ENCODE assay signal across 23 cellular contexts in genomic region chr20:46330072-46330763, GRCh38. TPM values are rescaled to one million over a fixed set of nuclear protein-coding genes. Genes with fewer than 3 reads are reported as not detected.
DNase-seq lines count a peak whose midpoint lies in the region; ATAC-seq, FAIRE-seq and TF ChIP-seq lines count a peak whose summit lies in the region.
"Had no signal": no experiment of that assay in that cellular context is flagged by ENCODE, and none has a peak within 500 bp of the region (broad histone marks: within the 10 kb centered on the region; RNA-seq: fewer than 3 reads in every experiment).

No MANE protein-coding gene starts in this region.

- FAIRE-seq in K562 (lab: Jason Lieb, UNC): no peak
- FAIRE-seq: TTC549 had no signal

- peaks cover 2% of the 10 kb centered on the region for H3K9me1 ChIP-seq in K562 (ENCODE audit: control insufficient read depth, insufficient read depth, low read length)

- H3K23ac ChIP-seq in mesendoderm (ENCODE audit: low read length): no peak overlapping the region

- H3K4me3 ChIP-seq in SK-N-SH (ENCODE audit: low read depth in 2 of 2, low read length in 1 of 2) (no peak overlapping the region), K562 (no peak overlapping the region), thyroid gland (replicated peaks in 1 of 3) (no peak overlapping the region), OCI-LY7 (ENCODE audit: low read depth, low read length, poor library complexity, severe bottlenecking) (no peak overlapping the region), mesendoderm (ENCODE audit: low read length) (no peak overlapping the region)
- H3K4me3 ChIP-seq: neural progenitor cell, Peyer's patch, upper lobe of left lung had no signal

- no peak overlapping the region for H4K5ac ChIP-seq in mesendoderm (ENCODE audit: low read length)

- TF ChIP-seq EP300 in SK-N-SH (IDR thresholded peaks at IDR 0.05; ENCODE audit: borderline replicate concordance in 1 of 2, low read depth in 1 of 2, low read length in 1 of 2) (peak in 1 of 2 experiments; percentile 36; a peak in 1 of 4 replicates), K562 (IDR thresholded peaks at IDR 0.05; ENCODE audit: low read length) (no peak)

- 0 out of 2 replicates have a peak, but pooled peaks cover 8% of the 10 kb centered on the region for H3K27me3 ChIP-seq in SK-N-SH (ENCODE audit: insufficient read depth)
- peaks cover 11 to 67% of the 10 kb centered on the region in 2 experiments for H3K27me3 ChIP-seq in K562 (ENCODE audit: control insufficient read depth in 2 of 2, insufficient read depth in 2 of 2, low read length in 2 of 2)
- H3K27me3 ChIP-seq in thyroid gland: no peaks in the 10 kb centered on the region
- H3K27me3 ChIP-seq in mesendoderm (ENCODE audit: insufficient read depth, low read length, poor library complexity): no peaks in the 10 kb centered on the region
- H3K27me3 ChIP-seq: neural progenitor cell, Peyer's patch had no signal

- POLR2A ChIA-PET in SK-N-SH (lab: Yijun Ruan, JAX): interaction anchor here (1.0 kb wide), 1 partner anchor 16 kb away, joined by 3 read pairs; no protein-coding TSS in a partner anchor
- POLR2A ChIA-PET in K562 (lab: Yijun Ruan, JAX): interaction anchor here (0.6 to 0.9 kb wide), 5 partner anchors 19 to 222 kb away, joined by 3 to 5 read pairs (median 4); no protein-coding TSS in a partner anchor
- POLR2A ChIA-PET in OCI-LY7 (lab: Charles Lee): no interaction called here

- H3K9me3 ChIP-seq in SK-N-SH (no peaks in the 10 kb centered on the region), K562 (replicated peaks; ENCODE audit: control insufficient read depth, insufficient read depth, low read depth, low read length) (no peaks in the 10 kb centered on the region), thyroid gland (no peaks in the 10 kb centered on the region), OCI-LY7 (ENCODE audit: low read length) (no peaks in the 10 kb centered on the region)
- H3K9me3 ChIP-seq: Peyer's patch, upper lobe of left lung had no signal

- no peak overlapping the region for H3K4ac ChIP-seq in mesendoderm (ENCODE audit: low read depth, low read length)

- H3F3A ChIP-seq in SK-N-SH (replicated peaks; ENCODE audit: insufficient read depth): no peaks in the 10 kb centered on the region

- no peak overlapping the region for H2BK120ac ChIP-seq in mesendoderm (ENCODE audit: low read depth, low read length)

- in situ Hi-C loops in K562 (cut with MboI): no loop called here

- H2AK5ac ChIP-seq in mesendoderm (ENCODE audit: low read length): no peak overlapping the region

- no peak overlapping the region for H3K4me2 ChIP-seq in SK-N-SH
- H3K4me2 ChIP-seq in K562 (ENCODE audit: insufficient read depth, low read length): no peak overlapping the region
- no peak overlapping the region for H3K4me2 ChIP-seq in OCI-LY7 (ENCODE audit: low read length)
- no peak overlapping the region for H3K4me2 ChIP-seq in mesendoderm (ENCODE audit: low read length)
- H3K4me2 ChIP-seq: neural progenitor cell had no signal

- no peaks in the 10 kb centered on the region for H3K79me1 ChIP-seq in mesendoderm (ENCODE audit: low read length)

- peak overlapping the region in 1 of 2 experiments; percentile 43; a peak in 2 of 4 replicates for H3K27ac ChIP-seq in SK-N-SH (ENCODE audit: low read depth in 2 of 2, low read length in 1 of 2)
- H3K27ac ChIP-seq in K562 (ENCODE audit: extremely low read depth, low read depth, low read length): no peak overlapping the region
- peak overlapping the region in 2 of 3 donors; percentile 58 to 67 for H3K27ac ChIP-seq in thyroid gland
- no peak overlapping the region for H3K27ac ChIP-seq in OCI-LY7 (ENCODE audit: low read depth, low read length, poor library complexity, severe bottlenecking)
- H3K27ac ChIP-seq in mesendoderm (ENCODE audit: low read depth, low read length): no peak overlapping the region
- H3K27ac ChIP-seq: neural progenitor cell, Peyer's patch, upper lobe of left lung had no signal

- H2AFZ ChIP-seq in SK-N-SH (ENCODE audit: low read depth) (no peak overlapping the region), K562 (ENCODE audit: low read depth, low read length) (no peak overlapping the region), OCI-LY7 (ENCODE audit: low read length) (no peak overlapping the region)
- H2AFZ ChIP-seq: neural progenitor cell had no signal

- 47% methylated on average over 4 of the region's 13 CpGs for WGBS in SK-N-SH (ENCODE audit: low lambda C conversion rate)
- WGBS in K562 (ENCODE audit: insufficient coverage, low coverage, missing lambda C conversion rate): 2% methylated on average over 9 of the region's 13 CpGs
- WGBS in thyroid gland, 2 donors: 25 to 49% methylated on average over 4 to 11 of the region's 13 CpGs
- no CpG with 5 or more reads among the region's 13 CpGs for WGBS in mesendoderm (ENCODE audit: extremely low coverage, insufficient coverage, low lambda C conversion rate)

- H3K79me2 ChIP-seq in SK-N-SH (ENCODE audit: insufficient read depth) (no peaks in the 10 kb centered on the region), K562 (ENCODE audit: control insufficient read depth, insufficient read depth, low read length) (no peaks in the 10 kb centered on the region), OCI-LY7 (ENCODE audit: insufficient read depth, low read depth, low read length) (no peaks in the 10 kb centered on the region), mesendoderm (ENCODE audit: control insufficient read depth, insufficient read depth, low read length) (no peaks in the 10 kb centered on the region)

- no peaks in the 10 kb centered on the region for H3K9me2 ChIP-seq in SK-N-SH
- no peaks in the 10 kb centered on the region for H3K9me2 ChIP-seq in OCI-LY7 (ENCODE audit: insufficient read depth, low read length)

- intact Hi-C loops in K562 (cut with micrococcal nuclease) (no loop called here), thyroid gland (cut with DNase I) (no loop called here), OCI-LY7 (cut with micrococcal nuclease; ENCODE audit: unreplicated experiment) (no loop called here)

- H4K8ac ChIP-seq in mesendoderm (ENCODE audit: low read depth, low read length): no peak overlapping the region

- H3K18ac ChIP-seq in mesendoderm (ENCODE audit: low read length): no peak overlapping the region

- DNase-seq in SK-N-SH: peak; percentile 55
- peak; percentile 55 for DNase-seq in NCI-H2171 (lab: John Stamatoyannopoulos, UW)
- no peak for DNase-seq in K562 (ENCODE audit: extremely low read depth in 1 of 4, low spot score in 3 of 4)
- DNase-seq in thyroid gland: peak; percentile 92 to 96
- no peak for DNase-seq in OCI-LY7 (ENCODE audit: low spot score)
- DNase-seq in mesendoderm: no peak
- DNase-seq: activated CD4-positive, alpha-beta T cell treated with anti-CD3 and anti-CD28 coated beads, Interleukin-2, amount 10 ng/mL, durations not matched to agents 7 days and 5 days; activated gamma-delta T cell; amniotic stem cell; CD4-positive, CD25-positive, alpha-beta regulatory T cell; EL; H7; midbrain; NCI-H524 treated with DMSO at 0.1 percent for 48 hours; Peyer's patch; stimulated activated naive CD4-positive, alpha-beta T cell had no signal

- no peak overlapping the region for H3K56ac ChIP-seq in mesendoderm (ENCODE audit: low read length)

- H3K9ac ChIP-seq in SK-N-SH: no peak overlapping the region
- H3K9ac ChIP-seq in K562 (ENCODE audit: insufficient read depth in 1 of 2, low read depth in 2 of 2, low read length in 2 of 2): peak overlapping the region in 1 of 2 experiments; percentile 45; a peak in 2 of 4 replicates
- H3K9ac ChIP-seq in mesendoderm (ENCODE audit: low read length): no peak overlapping the region
- H3K9ac ChIP-seq: neural progenitor cell had no signal

- H4K20me1 ChIP-seq in SK-N-SH (ENCODE audit: insufficient read depth) (no peaks in the 10 kb centered on the region), K562 (replicated peaks; ENCODE audit: control insufficient read depth, insufficient read depth, low read length) (peaks cover 20% of the 10 kb centered on the region), OCI-LY7 (ENCODE audit: insufficient read depth, low read length) (no peaks in the 10 kb centered on the region)

- H2BK5ac ChIP-seq in mesendoderm (ENCODE audit: low read length): no peak overlapping the region

- TF ChIP-seq CTCF in SK-N-SH (IDR thresholded peaks at IDR 0.05) (no peak), K562 (IDR thresholded peaks at IDR 0.05 in 2 of 3, conservative IDR thresholded peaks at IDR 0.05 in 1 of 3; ENCODE audit: insufficient read depth in 2 of 3, low read depth in 1 of 3, low read length in 3 of 3) (no peak), thyroid gland (IDR thresholded peaks at IDR 0.05) (no peak), OCI-LY7 (conservative IDR thresholded peaks at IDR 0.05; ENCODE audit: low read length) (no peak)

- no peaks in the 10 kb centered on the region for H3K36me3 ChIP-seq in SK-N-SH (replicated peaks in 1 of 2; ENCODE audit: control insufficient read depth in 1 of 2, insufficient read depth in 2 of 2, low read length in 1 of 2)
- no peaks in the 10 kb centered on the region for H3K36me3 ChIP-seq in K562 (ENCODE audit: control insufficient read depth, insufficient read depth, low read length)
- no peaks in the 10 kb centered on the region for H3K36me3 ChIP-seq in thyroid gland
- H3K36me3 ChIP-seq in OCI-LY7 (ENCODE audit: insufficient read depth, low read length): no peaks in the 10 kb centered on the region
- H3K36me3 ChIP-seq in mesendoderm (ENCODE audit: control insufficient read depth, insufficient read depth, low read length): no peaks in the 10 kb centered on the region
- H3K36me3 ChIP-seq: neural progenitor cell, Peyer's patch, upper lobe of left lung had no signal

- BruUV-seq in K562 (replicated peaks; lab: Mats Ljungman, UMichigan): no TSS peak
- no TSS peak for BruUV-seq in OCI-LY7 (replicated peaks; lab: Mats Ljungman, UMichigan)

- TF ChIP-seq POLR2A in K562 (conservative IDR thresholded peaks at IDR 0.05) (no peak), thyroid gland (IDR thresholded peaks at IDR 0.05) (no peak)

- H3K4me1 ChIP-seq in SK-N-SH (ENCODE audit: control insufficient read depth in 1 of 2, insufficient read depth in 2 of 2, low read depth in 1 of 2, low read length in 1 of 2): peaks cover 0 to 67% of the 10 kb centered on the region in 2 experiments; a peak in 2 of 4 replicates
- peaks cover 0 to 19% of the 10 kb centered on the region in 2 experiments; a peak in 2 of 5 replicates for H3K4me1 ChIP-seq in K562 (replicated peaks in 1 of 2; ENCODE audit: control insufficient read depth in 2 of 2, insufficient read depth in 2 of 2, low read length in 2 of 2)
- peaks cover 18 to 35% of the 10 kb centered on the region in 2 donors for H3K4me1 ChIP-seq in thyroid gland
- H3K4me1 ChIP-seq in OCI-LY7 (ENCODE audit: insufficient read depth, low read length, poor library complexity, severe bottlenecking): no peaks in the 10 kb centered on the region
- H3K4me1 ChIP-seq in mesendoderm (ENCODE audit: control insufficient read depth, low read depth, low read length): no peaks in the 10 kb centered on the region
- H3K4me1 ChIP-seq: Peyer's patch, upper lobe of left lung had no signal

- CTCF ChIA-PET in SK-N-SH (lab: Yijun Ruan, JAX) (interaction anchor here (0.7 to 6.3 kb wide), 13 partner anchors 9 to 357 kb away, joined by 3 to 54 read pairs (median 5); no protein-coding TSS in a partner anchor), K562 (lab: Yijun Ruan, JAX; ENCODE audit: low intra/inter-chr PET ratio) (no interaction called here), OCI-LY7 (lab: Charles Lee; ENCODE audit: unreplicated experiment) (interaction anchor here (0.6 kb wide), 1 partner anchor 590 kb away, joined by 3 read pairs; no protein-coding TSS in a partner anchor)

- TF ChIP-seq RAD21 in SK-N-SH (IDR thresholded peaks at IDR 0.05; ENCODE audit: low read length): no peak
- no peak for TF ChIP-seq RAD21 in K562 (CRISPR knock-in tag; conservative IDR thresholded peaks at IDR 0.05 in 1 of 2, IDR thresholded peaks at IDR 0.05 in 1 of 2)

- ATAC-seq in SK-N-SH treated with all-trans-retinoic acid at 6 μM for 48 hours (no peak), K562 (no peak), GM19351 (IDR thresholded peaks at IDR 0.05; ENCODE audit: unreplicated experiment) (no peak)
- ATAC-seq: esophagus mucosa had no signal

- H2BK15ac ChIP-seq in mesendoderm (replicated peaks; ENCODE audit: low read depth): no peak overlapping the region

RNA-seq across cellular contexts. Expression of gene CDH22, which starts 21.9 kb away (rescaled TPM):
- polyA plus RNA-seq in SK-N-SH (2012; rRNA removed): 0.03 TPM in 1 of 2 replicates, not detected in the other
- polyA plus RNA-seq in SK-N-SH (2012; cell fraction: cytosol; rRNA removed): not detected in 2 replicates
- polyA plus RNA-seq in SK-N-SH (2012; cell fraction: nucleus; rRNA removed): not detected in 2 replicates
- not detected in 2 replicates for total RNA-seq in K562 (2011; cell fraction: chromatin; rRNA removed; ENCODE audit: low replicate concordance)
- not detected in 2 replicates for total RNA-seq in K562 (2011; cell fraction: nucleolus; rRNA removed)
- total RNA-seq in K562 (2011; cell fraction: nucleoplasm; rRNA removed): 0.07 TPM in 1 of 2 replicates, not detected in the other
- total RNA-seq in K562 (2014; rRNA removed): not detected in 2 replicates
- not detected in 2 replicates for total RNA-seq in K562 (2014; rRNA removed; fragmentation: Illumina TruSeq; extraction: Trizol)
- not detected in 2 replicates for total RNA-seq in K562 (2015; rRNA removed; fragmentation: Illumina TruSeq; extraction: Trizol)
- total RNA-seq in K562 (2021): 0.07 TPM in 1 of 2 replicates, not detected in the other
- polyA plus RNA-seq in K562 (2011; rRNA removed): not detected in 2 replicates
- polyA plus RNA-seq in K562 (2011; cell fraction: cytosol; rRNA removed): 0.03 TPM in 1 of 2 replicates, not detected in the other
- polyA plus RNA-seq in K562 (2011; cell fraction: nucleus; rRNA removed): 0.04 and 0.11 TPM in 2 replicates
- polyA plus RNA-seq in K562 (2012): 0.03 and 0.06 TPM in 2 replicates
- polyA plus RNA-seq in K562 (2014; fragmentation: Illumina TruSeq; extraction: Trizol): not detected in 2 replicates
- not detected for polyA plus RNA-seq in K562 (2014; fragmentation: Nextera tagmentation; extraction: Ambion mirVana)
- 0.08 TPM in 1 of 2 replicates, not detected in the other for polyA plus RNA-seq in K562 (2014; rRNA removed)
- not detected in 2 replicates for polyA minus RNA-seq in K562 (2011; rRNA and poly(A)+ RNA removed)
- not detected in 2 replicates for polyA minus RNA-seq in K562 (2011; cell fraction: cytosol; rRNA and poly(A)+ RNA removed)
- 0.13 TPM in 1 of 2 replicates, not detected in the other for polyA minus RNA-seq in K562 (2011; cell fraction: nucleus; rRNA and poly(A)+ RNA removed)
- total RNA-seq in thyroid gland: 1 to 10 TPM in 2 of 4 donors, under 1 TPM in 2; 0.38 to 3.0 (median 1.2) TPM
- not detected in 2 replicates for total RNA-seq in OCI-LY7 (2014; rRNA removed; shearing (Covaris generic))
- total RNA-seq in OCI-LY7 (2022): not detected in 2 replicates
- 0.08 TPM for polyA plus RNA-seq in mesendoderm (2013, experiment 1 of 2)
- 0.01 TPM for polyA plus RNA-seq in mesendoderm (2013, experiment 2 of 2)
- total RNA-seq: activated CD4-positive, alpha-beta T cell treated with anti-CD3 and anti-CD28 coated beads, Interleukin-2, amount 10 ng/mL, durations not matched to agents 7 days and 5 days; CD4-positive, CD25-positive, alpha-beta regulatory T cell; Peyer's patch had no signal
- polyA plus RNA-seq: CD4-positive, CD25-positive, alpha-beta regulatory T cell; IgD-negative memory B cell had no signal

Comparison
In these comparisons a context has a peak if more than half of its experiments do, and no peak if none do; other contexts are left out.
1. DNase-seq: peak in SK-N-SH (single experiment), NCI-H2171 (single experiment) and thyroid gland (2 of 2); none in K562 (0 of 4), OCI-LY7 (single experiment) and mesendoderm (single experiment).
2. H3K27ac ChIP-seq: peak in thyroid gland (2 of 3); none in K562 (single experiment), OCI-LY7 (single experiment) and mesendoderm (single experiment).
3. Of the 27 proteins assayed by ChIP-seq in both K562 and SK-N-SH: peak only in K562: none; only in SK-N-SH: none; in both: NFIC; in neither: 25; mixed calls (peak in some experiments, not most) for 1.